In the genomic region with DNA sequence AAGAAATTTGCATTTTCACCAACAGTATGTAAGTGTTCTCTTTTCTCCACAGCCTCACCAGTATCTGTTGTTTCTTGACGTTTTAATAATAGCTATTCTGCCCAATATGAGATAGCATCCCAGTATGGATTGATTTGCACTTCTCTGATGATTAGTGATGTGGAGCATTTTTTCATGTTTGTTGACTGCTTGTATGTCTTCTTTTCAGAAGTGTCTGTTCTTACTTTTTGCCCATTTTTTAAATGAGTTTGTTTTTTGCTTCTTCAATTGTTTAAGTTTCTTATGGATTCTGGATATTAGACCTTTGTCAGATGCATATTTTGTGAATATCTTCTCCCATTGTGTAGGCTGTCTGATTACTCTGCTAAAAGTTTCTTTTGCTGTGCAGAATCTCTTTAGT, we compare ENCODE assay signal across 28 cellular contexts.
"Had no signal": no experiment of that assay in that cellular context is flagged by ENCODE, and none has a peak within 500 bp of the region (broad histone marks: within the 10 kb centered on the region; RNA-seq: fewer than 3 reads in every experiment).

No MANE protein-coding gene starts in this region.

- H3K27ac ChIP-seq: colonic mucosa, coronary artery, dorsolateral prefrontal cortex, epithelial cell of prostate, esophagus muscularis mucosa, esophagus squamous epithelium, foreskin keratinocyte, gastrocnemius medialis, gastroesophageal sphincter, heart left ventricle, heart right ventricle had no signal

- H3K4me3 ChIP-seq: colonic mucosa, coronary artery, dorsolateral prefrontal cortex, esophagus muscularis mucosa, esophagus squamous epithelium, gastrocnemius medialis, gastroesophageal sphincter, heart left ventricle, heart right ventricle had no signal

- H3K4me1 ChIP-seq: colonic mucosa, esophagus muscularis mucosa, esophagus squamous epithelium, foreskin keratinocyte, gastrocnemius medialis, gastroesophageal sphincter, heart left ventricle had no signal

- H3K27me3 ChIP-seq: colonic mucosa, foreskin keratinocyte, gastrocnemius medialis had no signal

- FAIRE-seq: colon, endometrium, endothelial cell of umbilical vein, frontal cortex had no signal

- ATAC-seq: effector memory CD8-positive, alpha-beta T cell; esophagus mucosa; foreskin keratinocyte; gastrocnemius medialis; gastroesophageal sphincter; heart left ventricle; heart right ventricle had no signal

- H3K36me3 ChIP-seq: colonic mucosa, esophagus muscularis mucosa, esophagus squamous epithelium, gastrocnemius medialis, gastroesophageal sphincter, heart left ventricle, heart right ventricle had no signal

- H3K9me3 ChIP-seq: colonic mucosa, esophagus muscularis mucosa, esophagus squamous epithelium, gastrocnemius medialis had no signal

- DNase-seq: colonic mucosa; cortex of kidney; dermis blood vessel endothelial cell; dorsolateral prefrontal cortex; effector CD4-positive, alpha-beta T cell; effector CD8-positive, alpha-beta T cell; effector memory CD4-positive, alpha-beta T cell; effector memory CD8-positive, alpha-beta T cell; endodermal cell; erythroblast; esophagus squamous epithelium; foreskin fibroblast; foreskin keratinocyte; foreskin melanocyte; gastrocnemius medialis; glutamatergic neuron; head of caudate nucleus; heart left ventricle; heart right ventricle had no signal
